Comparison of ENCODE assay signal across 9 cellular contexts in genomic region chr1:108016451-108016920, GRCh38. TPM values are rescaled to one million over a fixed set of nuclear protein-coding genes. Genes with fewer than 3 reads are reported as not detected.
DNase-seq lines count a peak whose midpoint lies in the region; ATAC-seq and TF ChIP-seq lines count a peak whose summit lies in the region.
"Had no signal": no experiment of that assay in that cellular context is flagged by ENCODE, and none has a peak within 500 bp of the region (broad histone marks: within the 10 kb centered on the region; RNA-seq: fewer than 3 reads in every experiment).

No MANE protein-coding gene starts in this region.

- H3K27ac ChIP-seq in ascending aorta: no peak overlapping the region

- no peaks in the 10 kb centered on the region for H3K4me1 Mint-ChIP-seq in activated T-helper 1 cell treated with anti-CD3 and anti-CD28 coated beads, Interleukin-12 subunit alpha, Interleukin-12 subunit beta, Interleukin-2, Interleukin-4 antibody, amounts not matched to agents 30 ng/mL and 10 ng/mL and 1 ng/mL, durations not matched to agents 14 hours and 24 hours and 36 hours (ENCODE audit: low read depth)

- no peaks in the 10 kb centered on the region for H3K4me1 ChIP-seq in ascending aorta

- no peak overlapping the region for H3K4me3 Mint-ChIP-seq in activated T-helper 1 cell treated with anti-CD3 and anti-CD28 coated beads, Interleukin-12 subunit alpha, Interleukin-12 subunit beta, Interleukin-2, Interleukin-4 antibody, amounts not matched to agents 30 ng/mL and 10 ng/mL and 1 ng/mL, durations not matched to agents 14 hours and 24 hours and 36 hours

- TF ChIP-seq CTCF in AG09309 (IDR thresholded peaks at IDR 0.05; ENCODE audit: control insufficient read depth, insufficient read depth, low read depth, low read length, missing control alignments): no peak
- no peak for TF ChIP-seq CTCF in ascending aorta (IDR thresholded peaks at IDR 0.05)

- no peak overlapping the region for H3K27ac Mint-ChIP-seq in activated T-helper 1 cell treated with anti-CD3 and anti-CD28 coated beads, Interleukin-12 subunit alpha, Interleukin-12 subunit beta, Interleukin-2, Interleukin-4 antibody, amounts not matched to agents 30 ng/mL and 10 ng/mL and 1 ng/mL, durations not matched to agents 14 hours and 24 hours and 36 hours

- H3K27me3 ChIP-seq in ascending aorta: no peaks in the 10 kb centered on the region

- no peaks in the 10 kb centered on the region for H3K27me3 Mint-ChIP-seq in activated T-helper 1 cell treated with anti-CD3 and anti-CD28 coated beads, Interleukin-12 subunit alpha, Interleukin-12 subunit beta, Interleukin-2, Interleukin-4 antibody, amounts not matched to agents 30 ng/mL and 10 ng/mL and 1 ng/mL, durations not matched to agents 14 hours and 24 hours and 36 hours (ENCODE audit: insufficient read depth)

- in situ Hi-C loops in G401 (cut with HindIII; ENCODE audit: low sequenced_read_pairs): no loop called here

- no peaks in the 10 kb centered on the region for H3K36me3 Mint-ChIP-seq in activated T-helper 1 cell treated with anti-CD3 and anti-CD28 coated beads, Interleukin-12 subunit alpha, Interleukin-12 subunit beta, Interleukin-2, Interleukin-4 antibody, amounts not matched to agents 30 ng/mL and 10 ng/mL and 1 ng/mL, durations not matched to agents 14 hours and 24 hours and 36 hours (ENCODE audit: low read depth)

- intact Hi-C loops in ascending aorta (cut with DNase I): no loop called here
- intact Hi-C loops in activated T-helper 1 cell treated with anti-CD3 and anti-CD28 coated beads, Interleukin-12 subunit alpha, Interleukin-12 subunit beta, Interleukin-2, Interleukin-4 antibody, amounts not matched to agents 30 ng/mL and 10 ng/mL and 1 ng/mL, durations not matched to agents 14 hours and 24 hours and 36 hours (cut with micrococcal nuclease): no loop called here

- ATAC-seq in HG03432 (IDR thresholded peaks at IDR 0.05; ENCODE audit: unreplicated experiment) (peak; percentile 57), HG02610 (IDR thresholded peaks at IDR 0.05; ENCODE audit: unreplicated experiment) (no peak)

- H3K4me3 ChIP-seq in AG09309 (ENCODE audit: control insufficient read depth, low read depth, low read length): no peak overlapping the region
- no peak overlapping the region for H3K4me3 ChIP-seq in ascending aorta

- no peaks in the 10 kb centered on the region for H3K36me3 ChIP-seq in ascending aorta

- H3K9me3 ChIP-seq in ascending aorta: no peaks in the 10 kb centered on the region

- no peaks in the 10 kb centered on the region for H3K9me3 Mint-ChIP-seq in activated T-helper 1 cell treated with anti-CD3 and anti-CD28 coated beads, Interleukin-12 subunit alpha, Interleukin-12 subunit beta, Interleukin-2, Interleukin-4 antibody, amounts not matched to agents 30 ng/mL and 10 ng/mL and 1 ng/mL, durations not matched to agents 14 hours and 24 hours and 36 hours

- DNase-seq in AG09309 (ENCODE audit: low read depth): peak; percentile 17
- DNase-seq in SW480 (ENCODE audit: low spot score): peak; percentile 72
- DNase-seq in iPS-NIHi11 (ENCODE audit: low spot score): peak; percentile 12
- DNase-seq in ascending aorta (ENCODE audit: low spot score in 2 of 2): no peak
- no peak for DNase-seq in activated T-helper 1 cell treated with anti-CD3 and anti-CD28 coated beads, Interleukin-12 subunit alpha, Interleukin-12 subunit beta, Interleukin-2, Interleukin-4 antibody, amounts not matched to agents 30 ng/mL and 10 ng/mL and 1 ng/mL, durations not matched to agents 14 hours and 24 hours and 36 hours (ENCODE audit: low spot score)
- DNase-seq in G401 (ENCODE audit: low spot score): no peak
- DNase-seq: activated effector memory CD4-positive, alpha-beta T cell treated with anti-CD3 and anti-CD28 coated beads, Interleukin-2, amount 50 U/mL, for 16 hours had no signal

RNA-seq across cellular contexts. Expression of gene VAV3, which starts 51.5 kb away (rescaled TPM):
- 0.64 TPM for total RNA-seq in ascending aorta
- 5.3 and 6.1 TPM in 2 replicates for total RNA-seq in activated T-helper 1 cell treated with anti-CD3 and anti-CD28 coated beads, Interleukin-12 subunit alpha, Interleukin-12 subunit beta, Interleukin-2, Interleukin-4 antibody, amounts not matched to agents 30 ng/mL and 10 ng/mL and 1 ng/mL, durations not matched to agents 14 hours and 24 hours and 36 hours
- total RNA-seq in G401 (2014; rRNA removed; shearing (Covaris generic)): 0.34 TPM in 1 of 2 replicates, not detected in the other

Comparison
In these comparisons a context has a peak if more than half of its experiments do, and no peak if none do; other contexts are left out.
1. DNase-seq: peak in AG09309 (single experiment), SW480 (single experiment) and iPS-NIHi11 (single experiment); none in ascending aorta (0 of 2), activated T-helper 1 cell treated with anti-CD3 and anti-CD28 coated beads, Interleukin-12 subunit alpha, Interleukin-12 subunit beta, Interleukin-2, Interleukin-4 antibody, amounts not matched to agents 30 ng/mL and 10 ng/mL and 1 ng/mL, durations not matched to agents 14 hours and 24 hours and 36 hours (single experiment) and G401 (single experiment).